Comparison of ENCODE assay signal across 2 cellular contexts in genomic region chr7:149125189-149125863, GRCh38.
TF ChIP-seq lines count a peak whose summit lies in the region.

No MANE protein-coding gene starts in this region.

TF ChIP-seq in H1, 55 proteins besides CTCF, POLR2A, EP300 and RAD21:
- TF ChIP-seq RBBP5 (IDR thresholded peaks at IDR 0.05; ENCODE audit: borderline replicate concordance, low read depth, low read length), result 0 out of 2 replicates have a peak, but pooled peaks have one; percentile 5
- TF ChIP-seq CBX5 (IDR thresholded peaks at IDR 0.05; ENCODE audit: low read depth, low read length), result no peak
- TF ChIP-seq MAFK (IDR thresholded peaks at IDR 0.05; ENCODE audit: low read depth, low read length), result peak; percentile 31; the same call in 1 of the 2 replicates
- TF ChIP-seq SAP30 (IDR thresholded peaks at IDR 0.05; ENCODE audit: insufficient read depth, insufficient replicate concordance, low read length), result no peak
- TF ChIP-seq CHD7 (IDR thresholded peaks at IDR 0.05; ENCODE audit: insufficient replicate concordance, low read length), result peak; percentile 98

TF ChIP-seq in neural cell, 6 proteins besides CTCF, POLR2A, EP300 and RAD21:
- no peak for TF ChIP-seq EZH2 (IDR thresholded peaks at IDR 0.05; ENCODE audit: borderline replicate concordance, insufficient read depth, low read length, poor library complexity, severe bottlenecking)
